In the genomic region with DNA sequence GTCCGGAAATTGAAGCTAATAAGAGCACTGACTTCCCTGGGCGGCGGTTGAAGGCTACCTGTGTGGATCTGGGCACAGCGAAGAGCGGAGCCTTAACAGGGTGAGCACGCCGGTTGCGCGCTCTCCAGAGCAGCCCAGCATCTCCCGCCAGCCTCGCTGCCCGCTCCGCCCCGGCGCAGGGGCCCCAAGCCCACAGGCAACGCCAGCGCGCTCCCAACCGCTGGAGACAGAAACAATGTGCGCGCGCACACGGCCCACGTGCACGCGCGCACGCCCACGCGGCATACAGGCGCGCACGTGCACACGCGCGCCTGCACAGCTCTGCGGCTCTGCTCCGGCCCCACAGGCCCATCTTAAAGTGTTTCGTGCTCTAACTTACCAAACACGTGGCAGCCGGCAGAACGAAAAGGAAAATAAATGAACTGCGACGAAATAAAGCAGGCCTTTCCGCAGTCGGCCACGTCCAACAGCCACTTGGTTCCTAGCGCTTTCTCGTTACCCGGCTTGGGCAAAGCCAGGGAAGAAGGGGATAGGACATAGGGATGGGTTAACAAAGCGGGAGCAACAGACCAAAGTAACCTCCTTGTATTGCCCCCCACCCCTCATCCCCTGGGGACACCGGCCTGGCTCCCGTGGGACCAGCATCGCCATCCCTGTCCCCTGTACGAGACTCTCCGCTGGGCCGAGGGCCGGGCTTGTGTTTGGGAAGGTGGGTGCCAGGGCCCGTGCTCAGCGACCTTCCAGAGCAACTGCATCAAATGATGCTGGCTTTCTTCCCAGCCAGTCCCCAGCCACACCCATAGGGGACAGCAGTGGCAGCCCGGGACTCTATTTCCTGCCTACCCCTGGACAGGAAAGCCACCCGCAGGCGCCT, we compare ENCODE assay signal across 8 cellular contexts.
DNase-seq lines count a peak whose midpoint lies in the region; ATAC-seq and TF ChIP-seq lines count a peak whose summit lies in the region.

No MANE protein-coding gene starts in this region.

- peak; percentile 55 for DNase-seq in GM10266 (ENCODE audit: extremely low spot score)
- DNase-seq in Karpas-422 = peak; percentile 93
- DNase-seq in activated T-cell treated with anti-CD3 and anti-CD28 coated beads, Interleukin-2, amount 50 U/mL, for 48 hours = peak; percentile 63 to 72
- DNase-seq in fibroblast of the aortic adventitia (ENCODE audit: low read depth) = peak; percentile 69
- DNase-seq in naive thymus-derived CD4-positive, alpha-beta T cell = peak in 1 of 9 donors; percentile 28
- DNase-seq in superior temporal gyrus (ENCODE audit: extremely low spot score) = peak; percentile 60
- DNase-seq in NCI-H1105 treated with DMSO at 0.1 percent for 48 hours (lab: John Stamatoyannopoulos, UW) = no peak

- H3K36me3 Mint-ChIP-seq in naive thymus-derived CD4-positive, alpha-beta T cell = no peaks in the 10 kb centered on the region

- H3K4me1 Mint-ChIP-seq in naive thymus-derived CD4-positive, alpha-beta T cell = peaks cover 0 to 20% (median 13%) of the 10 kb centered on the region in 7 donors

- CTCF ChIA-PET in naive thymus-derived CD4-positive, alpha-beta T cell (lab: Charles Lee) = no interaction called here

- H3K79me2 ChIP-seq in Karpas-422 (ENCODE audit: low read length) = no peaks in the 10 kb centered on the region

- intact Hi-C loops in naive thymus-derived CD4-positive, alpha-beta T cell (cut with micrococcal nuclease) = loop anchor here in 1 of 2 donors (5.0 kb wide), 1 partner anchor 103 kb away; no protein-coding TSS in a partner anchor

- H3K4me3 ChIP-seq in Karpas-422 (ENCODE audit: low read length) = peak overlapping the region; percentile 59
- H3K4me3 ChIP-seq in fibroblast of the aortic adventitia (ENCODE audit: low read depth, low read length) = peak overlapping the region; percentile 59
- H3K4me3 ChIP-seq in naive thymus-derived CD4-positive, alpha-beta T cell (ENCODE audit: low read length) = peak overlapping the region; percentile 17

- peak overlapping the region; percentile 75 for H3K9ac ChIP-seq in Karpas-422 (ENCODE audit: low read length)

- peak overlapping the region; percentile 84 for H2AFZ ChIP-seq in Karpas-422 (ENCODE audit: low read length)

- POLR2A ChIA-PET in naive thymus-derived CD4-positive, alpha-beta T cell (lab: Charles Lee) = no interaction called here

- H3K27ac Mint-ChIP-seq in naive thymus-derived CD4-positive, alpha-beta T cell = no peak overlapping the region

- peak overlapping the region in 9 of 10 donors; percentile 48 to 76 (median 66) for H3K4me3 Mint-ChIP-seq in naive thymus-derived CD4-positive, alpha-beta T cell

- H3K9me2 ChIP-seq in Karpas-422 (replicated peaks; ENCODE audit: insufficient read depth, low read length) = no peaks in the 10 kb centered on the region

- H3K4me1 ChIP-seq in Karpas-422 (ENCODE audit: low read length) = peaks cover 53% of the 10 kb centered on the region
- H3K4me1 ChIP-seq in naive thymus-derived CD4-positive, alpha-beta T cell (ENCODE audit: control insufficient read depth in 2 of 2, insufficient read depth in 2 of 2, low read length in 2 of 2) = peaks cover 0 to 3% of the 10 kb centered on the region in 2 donors

- H3K27me3 ChIP-seq in Karpas-422 (ENCODE audit: low read length) = no peaks in the 10 kb centered on the region
- no peaks in the 10 kb centered on the region for H3K27me3 ChIP-seq in naive thymus-derived CD4-positive, alpha-beta T cell (ENCODE audit: control insufficient read depth in 2 of 2, insufficient read depth in 2 of 2, low read length in 2 of 2)

- no peaks in the 10 kb centered on the region for H3K9me3 ChIP-seq in Karpas-422 (ENCODE audit: low read length)
- H3K9me3 ChIP-seq in naive thymus-derived CD4-positive, alpha-beta T cell (ENCODE audit: control insufficient read depth in 2 of 3, low read length in 3 of 3) = no peaks in the 10 kb centered on the region

- H3K36me3 ChIP-seq in Karpas-422 (ENCODE audit: insufficient read depth, low read length) = no peaks in the 10 kb centered on the region
- H3K36me3 ChIP-seq in naive thymus-derived CD4-positive, alpha-beta T cell (ENCODE audit: control insufficient read depth in 2 of 3, insufficient read depth in 3 of 3, low read length in 3 of 3) = no peaks in the 10 kb centered on the region

- no peaks in the 10 kb centered on the region for H4K20me1 ChIP-seq in Karpas-422 (ENCODE audit: insufficient read depth, low read depth, low read length)

- H3K4me2 ChIP-seq in Karpas-422 (ENCODE audit: low read depth, low read length, poor library complexity, severe bottlenecking) = peak overlapping the region; percentile 99

- TF ChIP-seq CTCF in GM10266 (IDR thresholded peaks at IDR 0.05; ENCODE audit: control insufficient read depth, insufficient read depth, low read depth, missing control alignments) = no peak
- TF ChIP-seq CTCF in fibroblast of the aortic adventitia (IDR thresholded peaks at IDR 0.05; ENCODE audit: insufficient read depth, low read length) = no peak

- H3K27me3 Mint-ChIP-seq in naive thymus-derived CD4-positive, alpha-beta T cell = peaks cover 56 to 73% (median 67%) of the 10 kb centered on the region in 5 donors

- H3K27ac ChIP-seq in Karpas-422 (ENCODE audit: low read length) = peak overlapping the region; percentile 99
- H3K27ac ChIP-seq in naive thymus-derived CD4-positive, alpha-beta T cell (ENCODE audit: low read depth, low read length) = no peak overlapping the region

- peaks cover 0 to 4% (median 0%) of the 10 kb centered on the region in 11 donors for H3K9me3 Mint-ChIP-seq in naive thymus-derived CD4-positive, alpha-beta T cell

- peak; percentile 32 for ATAC-seq in naive thymus-derived CD4-positive, alpha-beta T cell
- no peak for ATAC-seq in HG02852 (IDR thresholded peaks at IDR 0.05; ENCODE audit: unreplicated experiment)
